ENCODE assay signal across 26 cellular contexts in genomic region chr9:2215941-2216441, GRCh38.
"Had no signal": no experiment of that assay in that cellular context is flagged by ENCODE, and none has a peak within 500 bp of the region (broad histone marks: within the 10 kb centered on the region; RNA-seq: fewer than 3 reads in every experiment).

No MANE protein-coding gene starts in this region.

- H3K27ac ChIP-seq: body of pancreas, cardiac muscle cell, foreskin keratinocyte, heart right ventricle, sigmoid colon, stomach, thyroid gland, upper lobe of right lung had no signal

- H3K9me3 ChIP-seq: body of pancreas, heart right ventricle, mucosa of descending colon, sigmoid colon, stomach, thyroid gland, upper lobe of right lung had no signal

- H3K36me3 ChIP-seq: cardiac muscle cell, heart right ventricle, sigmoid colon, stomach, thyroid gland, upper lobe of right lung had no signal

- H3K27me3 ChIP-seq: body of pancreas, cardiac muscle cell, foreskin keratinocyte, heart right ventricle, sigmoid colon, stomach, thyroid gland, upper lobe of right lung had no signal

- DNase-seq: activated B cell treated with CpG ODN at 0.5 μM for 24 hours; activated CD4-positive, alpha-beta T cell treated with anti-CD3 and anti-CD28 coated beads, Interleukin-2, amount 50 U/mL, for 1 hour; activated CD8-positive, alpha-beta T cell treated with anti-CD3 and anti-CD28 coated beads for 36 hours; activated gamma-delta T cell treated with Interleukin-2 at 50 U/mL for 16 hours; activated naive CD4-positive, alpha-beta T cell treated with anti-CD3 and anti-CD28 coated beads, Interleukin-2, amount 50 U/mL, for 16 hours; activated naive CD8-positive, alpha-beta T cell treated with anti-CD3 and anti-CD28 coated beads, Interleukin-2, amount 50 U/mL, for 24 hours; activated T-cell treated with anti-CD3 and anti-CD28 coated beads, Interleukin-2, amount 50 U/mL, for 4 hours; body of pancreas; cortex of kidney; effector memory CD8-positive, alpha-beta T cell; heart right ventricle; mucosa of descending colon; sigmoid colon; stimulated activated CD4-positive, alpha-beta T cell treated with anti-CD3 and anti-CD28 coated beads, Interleukin-15, amount 100 ng/mL, for 24 hours; stimulated activated CD4-positive, alpha-beta T cell treated with anti-CD3 and anti-CD28 coated beads, Interleukin-2, amount 100 ng/mL, for 24 hours; stimulated activated naive B cell treated with anti-CD40 and anti-IgM and Interleukin-4, amounts not matched to agents 10 μg/mL and 1 μg/mL and 100 μg/mL, for 72 hours; stomach; T-helper 1 cell; thyroid gland; upper lobe of right lung had no signal

- H3K4me1 ChIP-seq: body of pancreas, foreskin keratinocyte, sigmoid colon, thyroid gland, upper lobe of right lung had no signal

- ATAC-seq: activated CD8-positive, alpha-beta T cell treated with anti-CD3 and anti-CD28 coated beads for 36 hours; activated naive CD8-positive, alpha-beta T cell treated with anti-CD3 and anti-CD28 coated beads, Interleukin-2, amount 50 U/mL, for 24 hours; activated T-cell treated with anti-CD3 and anti-CD28 coated beads, Interleukin-2, amount 50 U/mL, for 4 hours; activated T-helper 17 cell treated with anti-CD3 and anti-CD28 coated beads, Interleukin-2, amount 50 U/mL, for 72 hours; body of pancreas; effector memory CD8-positive, alpha-beta T cell; left lobe of liver; mucosa of descending colon; natural killer cell treated with Interleukin-12 subunit alpha and Interleukin-12 subunit beta and Interleukin-15 and Interleukin-18, amount 100 ng/mL, for 72 hours; stimulated activated naive B cell treated with anti-CD40 and anti-IgM and Interleukin-4, amounts not matched to agents 10 μg/mL and 1 μg/mL and 100 μg/mL, for 72 hours; upper lobe of right lung had no signal

- H3K4me3 ChIP-seq: body of pancreas, cardiac muscle cell, heart right ventricle, lung, mucosa of descending colon, sigmoid colon, stomach, thyroid gland, upper lobe of right lung had no signal
